Comparison of ENCODE assay signal across 15 cellular contexts in the genomic region with DNA sequence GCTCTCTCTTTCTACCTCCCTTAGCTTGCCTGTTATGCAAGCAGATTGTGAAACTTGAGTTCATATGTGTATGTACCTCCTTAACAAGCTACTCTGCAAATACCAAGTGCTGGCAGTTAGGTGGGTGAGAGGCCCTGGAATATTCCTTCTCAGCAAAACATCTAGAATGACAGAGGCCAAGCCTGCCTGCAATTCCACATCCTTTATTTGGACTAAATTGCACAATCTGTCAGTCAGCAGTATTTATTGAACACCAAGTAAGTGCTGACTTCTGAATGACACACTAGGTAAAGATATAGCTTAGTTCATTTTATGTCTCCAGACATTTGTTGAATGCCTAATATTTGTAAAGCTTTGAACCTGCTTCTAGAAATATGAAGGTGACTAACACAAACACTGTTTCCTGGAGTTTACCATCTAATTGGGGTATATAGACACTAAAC.
A peak's percentile ranks its signal among the peaks of the same experiment; 100 is the strongest.
DNase-seq lines count a peak whose midpoint lies in the region; ATAC-seq and TF ChIP-seq lines count a peak whose summit lies in the region.
"Had no signal": no experiment of that assay in that cellular context is flagged by ENCODE, and none has a peak within 500 bp of the region (broad histone marks: within the 10 kb centered on the region; RNA-seq: fewer than 3 reads in every experiment).

No MANE protein-coding gene starts in this region.

- H3K4me2 ChIP-seq in mesenchymal stem cell (ENCODE audit: low read length, poor library complexity, severe bottlenecking) = no peak overlapping the region

- CTCF ChIA-PET in A673 (lab: Charles Lee) = interaction anchor here (1.3 kb wide), 1 partner anchor 24 kb away, joined by 3 read pairs; no protein-coding TSS in a partner anchor

- H3K23ac ChIP-seq in mesenchymal stem cell (ENCODE audit: low read length in 2 of 2) = no peak overlapping the region

- intact Hi-C loops in A673 (cut with micrococcal nuclease; ENCODE audit: unreplicated experiment) = no loop called here
- intact Hi-C loops in dendritic cell treated with granulocyte-macrophage colony-stimulating factor and Interleukin-4, amounts not matched to agents 40 ng/mL and 50 ng/mL, for 4 days (cut with micrococcal nuclease) = no loop called here
- intact Hi-C loops in right lobe of liver (cut with DNase I) = no loop called here

- ATAC-seq in right lobe of liver = peak; percentile 71 to 84 (median 78)
- ATAC-seq: activated CD4-positive, alpha-beta T cell treated with anti-CD3 and anti-CD28 coated beads for 36 hours; T-helper 17 cell had no signal

- peaks cover 60% of the 10 kb centered on the region for H3K4me1 ChIP-seq in A673 (ENCODE audit: insufficient read depth, low read length, poor library complexity, severe bottlenecking)
- H3K4me1 ChIP-seq in right lobe of liver = peaks cover 0 to 13% (median 0%) of the 10 kb centered on the region in 4 donors
- H3K4me1 ChIP-seq in mesenchymal stem cell (ENCODE audit: control insufficient read depth, insufficient read depth, low read depth, low read length) = peaks cover under 1% of the 10 kb centered on the region

- no peaks in the 10 kb centered on the region for H3K79me1 ChIP-seq in mesenchymal stem cell (replicated peaks; ENCODE audit: low read length, poor library complexity, severe bottlenecking)

- H4K8ac ChIP-seq in mesenchymal stem cell (ENCODE audit: low read length) = no peak overlapping the region

- H3K4me3 ChIP-seq in A673 (ENCODE audit: low read depth, low read length, poor library complexity, severe bottlenecking) = no peak overlapping the region
- no peak overlapping the region for H3K4me3 ChIP-seq in right lobe of liver
- no peak overlapping the region for H3K4me3 ChIP-seq in mesenchymal stem cell (ENCODE audit: insufficient read depth in 1 of 2, low read depth in 1 of 2, low read length in 2 of 2)
- H3K4me3 ChIP-seq: MG63 had no signal

- H3K27ac Mint-ChIP-seq in dendritic cell treated with granulocyte-macrophage colony-stimulating factor and Interleukin-4, amounts not matched to agents 40 ng/mL and 50 ng/mL, for 4 days = peak overlapping the region; percentile 81
- H3K27ac Mint-ChIP-seq in chondrocyte (ENCODE audit: unreplicated experiment) = no peak overlapping the region
- H3K27ac Mint-ChIP-seq: activated CD4-positive, alpha-beta T cell treated with anti-CD3 and anti-CD28 coated beads for 36 hours; activated naive CD8-positive, alpha-beta T cell treated with anti-CD3 and anti-CD28 coated beads for 36 hours; T-helper 17 cell had no signal

- no peak overlapping the region for H2BK5ac ChIP-seq in mesenchymal stem cell (ENCODE audit: low read depth, low read length, poor library complexity, severe bottlenecking)

- H3K36me3 ChIP-seq in A673 (ENCODE audit: insufficient read depth, low read length, poor library complexity, severe bottlenecking) = peaks cover 94% of the 10 kb centered on the region
- H3K36me3 ChIP-seq in right lobe of liver = no peaks in the 10 kb centered on the region
- peaks cover 0 to 95% of the 10 kb centered on the region in 2 experiments for H3K36me3 ChIP-seq in mesenchymal stem cell (ENCODE audit: control insufficient read depth in 1 of 2, insufficient read depth in 2 of 2, low read depth in 1 of 2, low read length in 2 of 2)
- H3K36me3 ChIP-seq: MG63 had no signal

- H2BK15ac ChIP-seq in mesenchymal stem cell (ENCODE audit: low read depth, poor library complexity, severe bottlenecking) = no peak overlapping the region

- no peaks in the 10 kb centered on the region for H3K27me3 ChIP-seq in A673 (replicated peaks; ENCODE audit: insufficient read depth, low read depth, low read length, poor library complexity)
- no peaks in the 10 kb centered on the region for H3K27me3 ChIP-seq in right lobe of liver
- no peaks in the 10 kb centered on the region for H3K27me3 ChIP-seq in mesenchymal stem cell (ENCODE audit: control insufficient read depth in 1 of 2, insufficient read depth in 1 of 2, low read length in 2 of 2)
- H3K27me3 ChIP-seq: MG63 had no signal

- TF ChIP-seq POLR2A in right lobe of liver (IDR thresholded peaks at IDR 0.05) = no peak

- H3K9ac ChIP-seq in mesenchymal stem cell (ENCODE audit: low read length) = no peak overlapping the region

- no peaks in the 10 kb centered on the region for H3K27me3 Mint-ChIP-seq in dendritic cell treated with granulocyte-macrophage colony-stimulating factor and Interleukin-4, amounts not matched to agents 40 ng/mL and 50 ng/mL, for 4 days
- H3K27me3 Mint-ChIP-seq in chondrocyte (ENCODE audit: low read depth) = no peaks in the 10 kb centered on the region
- H3K27me3 Mint-ChIP-seq: activated CD4-positive, alpha-beta T cell treated with anti-CD3 and anti-CD28 coated beads for 36 hours; activated naive CD8-positive, alpha-beta T cell treated with anti-CD3 and anti-CD28 coated beads for 36 hours; T-helper 17 cell had no signal

- H3K9me3 ChIP-seq in A673 (ENCODE audit: low read depth, low read length, poor library complexity, severe bottlenecking) (no peaks in the 10 kb centered on the region), right lobe of liver (no peaks in the 10 kb centered on the region), mesenchymal stem cell (ENCODE audit: control insufficient read depth, low read length) (no peaks in the 10 kb centered on the region)
- H3K9me3 ChIP-seq: MG63 had no signal

- H3K27ac ChIP-seq in A673 (ENCODE audit: low read depth, low read length, poor library complexity, severe bottlenecking) (peak overlapping the region; percentile 3), right lobe of liver (peak overlapping the region in 1 of 3 donors; percentile 6), mesenchymal stem cell (ENCODE audit: low read length, poor library complexity, severe bottlenecking) (no peak overlapping the region)

- DNase-seq in A673 (ENCODE audit: low spot score) (no peak), MV-4-11 (lab: John Stamatoyannopoulos, UW) (peak; percentile 67), right lobe of liver (no peak), midbrain (lab: John Stamatoyannopoulos, UW) (no peak), chondrocyte (ENCODE audit: low spot score) (no peak), kidney tubule cell (ENCODE audit: low spot score) (no peak), mesenchymal stem cell (no peak)
- DNase-seq: ACHN; activated CD4-positive, alpha-beta T cell treated with anti-CD3 and anti-CD28 coated beads for 36 hours; activated naive CD8-positive, alpha-beta T cell treated with anti-CD3 and anti-CD28 coated beads for 36 hours; activated T-cell treated with anti-CD3 and anti-CD28 coated beads for 4 hours; MG63; NCI-H2171; T-helper 17 cell had no signal

- H2BK120ac ChIP-seq in mesenchymal stem cell (ENCODE audit: low read depth, low read length) = no peak overlapping the region

- H3K14ac ChIP-seq in mesenchymal stem cell (ENCODE audit: low read length in 2 of 2) = no peak overlapping the region

- TF ChIP-seq CTCF in A673 (conservative IDR thresholded peaks at IDR 0.05; ENCODE audit: low read depth, low read length) (no peak), right lobe of liver (IDR thresholded peaks at IDR 0.05) (no peak), chondrocyte (IDR thresholded peaks at IDR 0.05) (no peak)

- POLR2A ChIA-PET in A673 (lab: Charles Lee; ENCODE audit: low non-redundant PET) = interaction anchor here (0.8 kb wide), 1 partner anchor 11 kb away, joined by 3 read pairs; no protein-coding TSS in a partner anchor

- peaks cover 89% of the 10 kb centered on the region for H3K4me1 Mint-ChIP-seq in dendritic cell treated with granulocyte-macrophage colony-stimulating factor and Interleukin-4, amounts not matched to agents 40 ng/mL and 50 ng/mL, for 4 days (ENCODE audit: low read depth)
- H3K4me1 Mint-ChIP-seq in chondrocyte (ENCODE audit: low read depth) = peaks cover 27% of the 10 kb centered on the region

- BruUV-seq in A673 (replicated peaks; lab: Mats Ljungman, UMichigan) = no TSS peak

- H3K9me3 Mint-ChIP-seq in dendritic cell treated with granulocyte-macrophage colony-stimulating factor and Interleukin-4, amounts not matched to agents 40 ng/mL and 50 ng/mL, for 4 days = no peaks in the 10 kb centered on the region
- no peaks in the 10 kb centered on the region for H3K9me3 Mint-ChIP-seq in chondrocyte (ENCODE audit: low read depth)
- H3K9me3 Mint-ChIP-seq: activated naive CD8-positive, alpha-beta T cell treated with anti-CD3 and anti-CD28 coated beads for 36 hours had no signal

- no peak overlapping the region for H2AK5ac ChIP-seq in mesenchymal stem cell (ENCODE audit: low read length, severe bottlenecking)

- no peak overlapping the region for H3K18ac ChIP-seq in mesenchymal stem cell (ENCODE audit: low read depth in 1 of 2, low read length in 2 of 2)

- peaks cover 100% of the 10 kb centered on the region for H3K36me3 Mint-ChIP-seq in dendritic cell treated with granulocyte-macrophage colony-stimulating factor and Interleukin-4, amounts not matched to agents 40 ng/mL and 50 ng/mL, for 4 days (ENCODE audit: low read depth)
- H3K36me3 Mint-ChIP-seq in chondrocyte (ENCODE audit: low read depth) = peaks cover 28% of the 10 kb centered on the region
- H3K36me3 Mint-ChIP-seq: activated naive CD8-positive, alpha-beta T cell treated with anti-CD3 and anti-CD28 coated beads for 36 hours had no signal

- no peak overlapping the region for H4K91ac ChIP-seq in mesenchymal stem cell (ENCODE audit: low read length)

- H3K4ac ChIP-seq in mesenchymal stem cell (ENCODE audit: low read depth in 1 of 2, low read length in 2 of 2) = no peak overlapping the region

- no peak overlapping the region for H2BK12ac ChIP-seq in mesenchymal stem cell (ENCODE audit: low read length in 2 of 2)

- no peak overlapping the region for H3K4me3 Mint-ChIP-seq in dendritic cell treated with granulocyte-macrophage colony-stimulating factor and Interleukin-4, amounts not matched to agents 40 ng/mL and 50 ng/mL, for 4 days
- H3K4me3 Mint-ChIP-seq in chondrocyte (ENCODE audit: unreplicated experiment) = no peak overlapping the region
- H3K4me3 Mint-ChIP-seq: activated CD4-positive, alpha-beta T cell treated with anti-CD3 and anti-CD28 coated beads for 36 hours; activated naive CD8-positive, alpha-beta T cell treated with anti-CD3 and anti-CD28 coated beads for 36 hours; T-helper 17 cell had no signal

- no peak overlapping the region for H2AFZ ChIP-seq in mesenchymal stem cell (ENCODE audit: low read depth, low read length)
